In genomic region chr19:12792853-12793289, GRCh38 we compare ENCODE assay signal across 1 cellular context.
TF ChIP-seq lines count a peak whose summit lies in the region.

No MANE protein-coding gene starts in this region.

TF ChIP-seq in GM12878, 131 proteins besides CTCF, POLR2A, EP300 and RAD21:
- TF ChIP-seq PML (IDR thresholded peaks at IDR 0.05; ENCODE audit: low read length): no peak
- TF ChIP-seq, protein P1, sequence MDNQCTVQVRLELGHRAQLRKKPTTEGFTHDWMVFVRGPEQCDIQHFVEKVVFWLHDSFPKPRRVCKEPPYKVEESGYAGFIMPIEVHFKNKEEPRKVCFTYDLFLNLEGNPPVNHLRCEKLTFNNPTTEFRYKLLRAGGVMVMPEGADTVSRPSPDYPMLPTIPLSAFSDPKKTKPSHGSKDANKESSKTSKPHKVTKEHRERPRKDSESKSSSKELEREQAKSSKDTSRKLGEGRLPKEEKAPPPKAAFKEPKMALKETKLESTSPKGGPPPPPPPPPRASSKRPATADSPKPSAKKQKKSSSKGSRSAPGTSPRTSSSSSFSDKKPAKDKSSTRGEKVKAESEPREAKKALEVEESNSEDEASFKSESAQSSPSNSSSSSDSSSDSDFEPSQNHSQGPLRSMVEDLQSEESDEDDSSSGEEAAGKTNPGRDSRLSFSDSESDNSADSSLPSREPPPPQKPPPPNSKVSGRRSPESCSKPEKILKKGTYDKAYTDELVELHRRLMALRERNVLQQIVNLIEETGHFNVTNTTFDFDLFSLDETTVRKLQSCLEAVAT (IDR thresholded peaks at IDR 0.05): peak; percentile 94; the same call in 1 of the 2 replicates
